Comparison of ENCODE assay signal across 21 cellular contexts in genomic region chr2:187996630-187997029, GRCh38.
A peak's percentile ranks its signal among the peaks of the same experiment; 100 is the strongest.
DNase-seq lines count a peak whose midpoint lies in the region; ATAC-seq, FAIRE-seq and TF ChIP-seq lines count a peak whose summit lies in the region.
"Had no signal": no experiment of that assay in that cellular context is flagged by ENCODE, and none has a peak within 500 bp of the region (broad histone marks: within the 10 kb centered on the region; RNA-seq: fewer than 3 reads in every experiment).

No MANE protein-coding gene starts in this region.

- H3K23ac ChIP-seq in H1 (ENCODE audit: insufficient read length), result no peak overlapping the region

- TF ChIP-seq POLR2A in K562 (conservative IDR thresholded peaks at IDR 0.05), result no peak
- TF ChIP-seq POLR2A in H1 (IDR thresholded peaks at IDR 0.05; ENCODE audit: control extremely low read depth in 1 of 2, low read depth in 2 of 2, low read length in 2 of 2), result no peak

- no TSS peak for BruUV-seq in K562 (replicated peaks; lab: Mats Ljungman, UMichigan)

- H3K36me3 ChIP-seq in K562 (ENCODE audit: control insufficient read depth, insufficient read depth, low read length) (no peaks in the 10 kb centered on the region), H1 (ENCODE audit: control insufficient read depth in 2 of 4, insufficient read depth in 4 of 4, low read length in 3 of 4) (no peaks in the 10 kb centered on the region), H7 (replicated peaks; ENCODE audit: control insufficient read depth, insufficient read depth, low read length) (no peaks in the 10 kb centered on the region)
- H3K36me3 ChIP-seq: BLaER1 treated with 17β-estradiol and CSF1 and Interleukin-3, amounts not matched to agents 10 nM and 100 nM had no signal

- no peak for TF ChIP-seq RAD21 in K562 (CRISPR knock-in tag; conservative IDR thresholded peaks at IDR 0.05 in 1 of 2, IDR thresholded peaks at IDR 0.05 in 1 of 2)
- TF ChIP-seq RAD21 in H1 (IDR thresholded peaks at IDR 0.05 in 1 of 2, conservative IDR thresholded peaks at IDR 0.05 in 1 of 2; ENCODE audit: low read depth in 2 of 2, low read length in 2 of 2), result no peak

- H3K4me1 ChIP-seq in K562 (replicated peaks in 1 of 2; ENCODE audit: control insufficient read depth in 2 of 2, insufficient read depth in 2 of 2, low read length in 2 of 2) (no peaks in the 10 kb centered on the region), H1 (replicated peaks in 1 of 4; ENCODE audit: control insufficient read depth in 3 of 4, insufficient read depth in 4 of 4, low read length in 3 of 4) (peaks cover 2 to 28% (median 15%) of the 10 kb centered on the region in 4 experiments; a peak in 5 of 7 replicates)
- H3K4me1 ChIP-seq: A549, Caco-2 had no signal

- H3K9me3 ChIP-seq in K562 (replicated peaks; ENCODE audit: control insufficient read depth, insufficient read depth, low read depth, low read length), result no peaks in the 10 kb centered on the region
- no peaks in the 10 kb centered on the region for H3K9me3 ChIP-seq in H1 (ENCODE audit: insufficient read depth in 2 of 2, low read depth in 1 of 2, low read length in 1 of 2)
- H3K9me3 ChIP-seq: A549, Caco-2 had no signal

- peaks cover 93% of the 10 kb centered on the region for H3K4me1 Mint-ChIP-seq in WTC11
- H3K4me1 Mint-ChIP-seq: B cell had no signal

- H3K9ac ChIP-seq in K562 (ENCODE audit: insufficient read depth in 1 of 2, low read depth in 2 of 2, low read length in 2 of 2) (no peak overlapping the region), H1 (replicated peaks in 1 of 4; ENCODE audit: extremely low read depth in 1 of 4, low read depth in 3 of 4, low read length in 3 of 4) (no peak overlapping the region)
- H3K9ac ChIP-seq: BLaER1 treated with 17β-estradiol and CSF1 and Interleukin-3, amounts not matched to agents 10 nM and 100 nM had no signal

- no peak overlapping the region for H4K5ac ChIP-seq in H1 (ENCODE audit: insufficient read length, low read depth, low read length)

- intact Hi-C loops in K562 (cut with micrococcal nuclease), result no loop called here

- H4K20me1 ChIP-seq in K562 (replicated peaks; ENCODE audit: control insufficient read depth, insufficient read depth, low read length) (no peaks in the 10 kb centered on the region), H1 (replicated peaks in 1 of 2; ENCODE audit: control insufficient read depth in 1 of 2, insufficient read depth in 2 of 2, low read length in 2 of 2) (no peaks in the 10 kb centered on the region)
- H4K20me1 ChIP-seq: BLaER1 treated with 17β-estradiol and CSF1 and Interleukin-3, amounts not matched to agents 10 nM and 100 nM had no signal

- POLR2A ChIA-PET in WTC11 (lab: Charles Lee), result no interaction called here
- POLR2A ChIA-PET in K562 (lab: Yijun Ruan, JAX), result no interaction called here
- POLR2A ChIA-PET in H1 (lab: Charles Lee; ENCODE audit: partially characterized antibody), result no interaction called here

- no peak overlapping the region for H3K4ac ChIP-seq in H1 (replicated peaks; ENCODE audit: insufficient read length, low read depth, low read length)

- no peak overlapping the region for H4K8ac ChIP-seq in H1 (ENCODE audit: extremely low read depth, insufficient read depth, low read length)

- in situ Hi-C loops in K562 (cut with MboI), result no loop called here

- no peaks in the 10 kb centered on the region for H3K79me1 ChIP-seq in H1 (ENCODE audit: low read depth, low read length)

- DNase-seq in WTC11 (ENCODE audit: low spot score) (no peak), K562 (ENCODE audit: extremely low read depth in 1 of 4, low spot score in 3 of 4) (no peak), H1 (ENCODE audit: low read depth in 1 of 2, low spot score in 2 of 2) (no peak), H7 (no peak)
- DNase-seq in activated CD8-positive, alpha-beta memory T cell treated with anti-CD3 and anti-CD28 coated beads for 24 hours, result no peak
- DNase-seq: AML-193; Caco-2; Calu3; CD4-positive, alpha-beta T cell; CD8-positive, alpha-beta T cell; DMS79 treated with DMSO at 0.1 percent for 48 hours; GF-D8 had no signal

- H3K27me3 ChIP-seq in K562 (ENCODE audit: control insufficient read depth in 2 of 2, insufficient read depth in 2 of 2, low read length in 2 of 2) (no peaks in the 10 kb centered on the region; a peak in 1 of 5 replicates), H1 (replicated peaks in 1 of 4; ENCODE audit: control insufficient read depth in 3 of 4, extremely low read depth in 1 of 4, insufficient read depth in 3 of 4, low read length in 3 of 4) (no peaks in the 10 kb centered on the region), H7 (ENCODE audit: control insufficient read depth, insufficient read depth, low read length) (no peaks in the 10 kb centered on the region)
- H3K27me3 ChIP-seq: BLaER1 treated with 17β-estradiol and CSF1 and Interleukin-3, amounts not matched to agents 10 nM and 100 nM had no signal

- no peak for ATAC-seq in WTC11
- no peak for ATAC-seq in K562
- ATAC-seq: A549; CD8-positive, alpha-beta T cell had no signal

- no peak overlapping the region for H2BK15ac ChIP-seq in H1 (ENCODE audit: low read length)

- H3K23me2 ChIP-seq in H1 (ENCODE audit: low read depth, low read length), result no peaks in the 10 kb centered on the region

- H3K4me2 ChIP-seq in K562 (ENCODE audit: insufficient read depth, low read length), result no peak overlapping the region
- no peak overlapping the region for H3K4me2 ChIP-seq in H1 (ENCODE audit: insufficient read depth in 1 of 2, low read depth in 2 of 2, low read length in 2 of 2)
- H3K4me2 ChIP-seq: A549; BLaER1 treated with 17β-estradiol and CSF1 and Interleukin-3, amounts not matched to agents 10 nM and 100 nM had no signal

- H3K79me2 ChIP-seq in K562 (ENCODE audit: control insufficient read depth, insufficient read depth, low read length) (no peaks in the 10 kb centered on the region), H1 (ENCODE audit: control insufficient read depth in 1 of 2, insufficient read depth in 2 of 2, low read length in 2 of 2) (no peaks in the 10 kb centered on the region)

- 0 out of 2 replicates have a peak overlapping the region, but pooled peaks have one; percentile 55 for H2BK20ac ChIP-seq in H1 (ENCODE audit: low read length)

- H3K36me3 Mint-ChIP-seq in WTC11, result no peaks in the 10 kb centered on the region
- H3K36me3 Mint-ChIP-seq: CD8-positive, alpha-beta T cell had no signal

- no peak overlapping the region for H2BK120ac ChIP-seq in H1 (replicated peaks; ENCODE audit: low read depth, low read length)

- H3K27ac ChIP-seq in K562 (ENCODE audit: extremely low read depth, low read depth, low read length) (no peak overlapping the region), H1 (ENCODE audit: low read depth, low read length) (no peak overlapping the region)
- H3K27ac ChIP-seq: 22Rv1; A549; BLaER1 treated with 17β-estradiol and CSF1 and Interleukin-3, amounts not matched to agents 10 nM and 100 nM; C4-2B had no signal

- no peak for TF ChIP-seq CTCF in WTC11 (IDR thresholded peaks at IDR 0.05)
- no peak for TF ChIP-seq CTCF in K562 (IDR thresholded peaks at IDR 0.05 in 2 of 3, conservative IDR thresholded peaks at IDR 0.05 in 1 of 3; ENCODE audit: insufficient read depth in 2 of 3, low read depth in 1 of 3, low read length in 3 of 3)
- no peak for TF ChIP-seq CTCF in H1 (IDR thresholded peaks at IDR 0.05; ENCODE audit: control extremely low read depth in 1 of 3, insufficient read depth in 1 of 3, low read depth in 1 of 3, low read length in 3 of 3)

- no peak overlapping the region for H4K91ac ChIP-seq in H1 (replicated peaks; ENCODE audit: insufficient read length, low read length)

- H2AFZ ChIP-seq in K562 (ENCODE audit: low read depth, low read length), result no peak overlapping the region
- H2AFZ ChIP-seq in H1 (ENCODE audit: low read length), result no peak overlapping the region

- H3K9me1 ChIP-seq in K562 (ENCODE audit: control insufficient read depth, insufficient read depth, low read length), result no peaks in the 10 kb centered on the region

- H3K4me3 ChIP-seq in K562 (no peak overlapping the region), H1 (ENCODE audit: extremely low read depth in 1 of 4, insufficient read depth in 2 of 4, low read depth in 3 of 4, low read length in 4 of 4) (no peak overlapping the region), H7 (ENCODE audit: insufficient read depth, low read depth, low read length) (no peak overlapping the region)
- H3K4me3 ChIP-seq: A549; BLaER1 treated with 17β-estradiol and CSF1 and Interleukin-3, amounts not matched to agents 10 nM and 100 nM had no signal

- H3K18ac ChIP-seq in H1 (ENCODE audit: extremely low read depth, low read length), result no peak overlapping the region

- H3K27ac Mint-ChIP-seq in WTC11, result 0 out of 2 replicates have a peak overlapping the region, but pooled peaks have one; percentile 35
- H3K27ac Mint-ChIP-seq: B cell; CD4-positive, alpha-beta T cell; CD8-positive, alpha-beta T cell had no signal

- no peaks in the 10 kb centered on the region for H3K9me3 Mint-ChIP-seq in WTC11
- H3K9me3 Mint-ChIP-seq: CD4-positive, alpha-beta T cell; CD8-positive, alpha-beta T cell had no signal

- TF ChIP-seq EP300 in K562 (IDR thresholded peaks at IDR 0.05; ENCODE audit: low read length), result no peak
- no peak for TF ChIP-seq EP300 in H1 (IDR thresholded peaks at IDR 0.05; ENCODE audit: borderline replicate concordance in 1 of 2, low read depth in 2 of 2, low read length in 2 of 2)

- no peak overlapping the region for H2AK5ac ChIP-seq in H1 (ENCODE audit: low read depth, low read length)

- no peak for FAIRE-seq in K562 (lab: Jason Lieb, UNC)
- no peak for FAIRE-seq in H1 (lab: Jason Lieb, UNC)
- FAIRE-seq: A549, D721Med, G401.6, GM12892, GM18507 had no signal

- H3K56ac ChIP-seq in H1 (replicated peaks; ENCODE audit: insufficient read length, low read depth, low read length), result no peak overlapping the region

- H3K27me3 Mint-ChIP-seq in WTC11 (ENCODE audit: low read depth), result no peaks in the 10 kb centered on the region
- H3K27me3 Mint-ChIP-seq: B cell; CD4-positive, alpha-beta T cell had no signal

- H3K14ac ChIP-seq in H1 (ENCODE audit: insufficient read length), result no peak overlapping the region

- peak overlapping the region; percentile 10; the same call in 1 of the 2 replicates for H2BK12ac ChIP-seq in H1 (ENCODE audit: low read depth, low read length)

- H3K4me3 Mint-ChIP-seq in WTC11, result no peak overlapping the region
- H3K4me3 Mint-ChIP-seq: B cell; CD4-positive, alpha-beta T cell; CD8-positive, alpha-beta T cell had no signal

- WGBS in K562 (ENCODE audit: insufficient coverage, low coverage, missing lambda C conversion rate), result 0% methylated on average over 1 of the region's 1 CpG
- WGBS in H1 (ENCODE audit: extremely low coverage in 1 of 2, insufficient coverage in 1 of 2, insufficient read length in 1 of 2, insufficient replicate concordance in 2 of 2, low coverage in 1 of 2, low lambda C conversion rate in 2 of 2, missing lambda C conversion rate in 1 of 2), 2 experiments, result 95% methylated on average over 1 of the region's 1 CpG; no CpG with 5 or more reads in 1 of the 2 experiments

- CTCF ChIA-PET in WTC11 (lab: Charles Lee), result interaction anchor here (1.0 kb wide), 1 partner anchor 34 kb away, joined by 3 read pairs; no protein-coding TSS in a partner anchor
- CTCF ChIA-PET in K562 (lab: Yijun Ruan, JAX; ENCODE audit: low intra/inter-chr PET ratio), result no interaction called here
- CTCF ChIA-PET in H1 (lab: Charles Lee; ENCODE audit: partially characterized antibody), result no interaction called here

- H2BK5ac ChIP-seq in H1 (ENCODE audit: low read depth, low read length), result 0 out of 2 replicates have a peak overlapping the region, but pooled peaks have one; percentile 13

TF ChIP-seq in H1, 55 proteins besides CTCF, POLR2A, EP300 and RAD21 (continues in another document):
- TF ChIP-seq CHD2 (IDR thresholded peaks at IDR 0.05; ENCODE audit: low read length) (no peak), TCF12 (IDR thresholded peaks at IDR 0.05; ENCODE audit: low read depth, low read length) (no peak)
